Comparison of ENCODE assay signal across 13 cellular contexts in the genomic region with DNA sequence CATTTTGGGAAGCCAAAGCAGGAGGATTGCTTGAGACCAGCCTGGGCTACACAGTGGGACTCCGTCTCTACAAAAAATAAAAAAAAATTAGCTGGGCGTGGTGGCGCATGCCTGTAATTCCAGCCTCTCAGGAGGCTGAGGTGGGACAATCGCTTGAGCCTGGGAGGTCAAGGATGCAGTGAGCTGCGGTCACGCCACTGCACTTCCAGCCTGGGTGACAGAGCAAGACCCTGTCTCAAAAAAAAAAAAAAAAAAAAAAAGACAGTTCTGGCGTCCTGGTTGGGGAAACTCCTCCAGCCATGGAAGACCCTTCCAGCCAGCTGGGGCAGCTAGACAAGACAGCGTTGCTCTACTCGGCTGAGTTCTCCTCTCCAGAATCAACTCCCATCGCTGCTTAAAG. TPM values are rescaled to one million over a fixed set of nuclear protein-coding genes. Genes with fewer than 3 reads are reported as not detected.
DNase-seq lines count a peak whose midpoint lies in the region; ATAC-seq, FAIRE-seq and TF ChIP-seq lines count a peak whose summit lies in the region.
"Had no signal": no experiment of that assay in that cellular context is flagged by ENCODE, and none has a peak within 500 bp of the region (broad histone marks: within the 10 kb centered on the region; RNA-seq: fewer than 3 reads in every experiment).

No MANE protein-coding gene starts in this region.

- peak overlapping the region; percentile 92 for H2BK15ac ChIP-seq in H1 (ENCODE audit: low read length)

- no peak for FAIRE-seq in H1 (lab: Jason Lieb, UNC)
- FAIRE-seq: frontal cortex had no signal

- peaks cover 3% of the 10 kb centered on the region for H3K36me3 Mint-ChIP-seq in neural progenitor cell

- peak overlapping the region; percentile 74; the same call in 1 of the 2 replicates for H2BK5ac ChIP-seq in H1 (ENCODE audit: low read depth, low read length)

- peaks cover 16 to 23% (median 20%) of the 10 kb centered on the region in 11 experiments for H3K9me3 ChIP-seq in BLaER1 treated with 17β-estradiol and CSF1 and Interleukin-3, amounts not matched to agents 10 nM and 100 nM (replicated peaks in 1 of 11)
- peaks cover 21% of the 10 kb centered on the region in 2 experiments for H3K9me3 ChIP-seq in H1 (ENCODE audit: insufficient read depth in 2 of 2, low read depth in 1 of 2, low read length in 1 of 2)
- peaks cover 7% of the 10 kb centered on the region for H3K9me3 ChIP-seq in neural progenitor cell (ENCODE audit: low read depth)

- peak overlapping the region; percentile 74; the same call in 1 of the 2 replicates for H2BK20ac ChIP-seq in H1 (ENCODE audit: low read length)

- H3K4ac ChIP-seq in H1 (replicated peaks; ENCODE audit: insufficient read length, low read depth, low read length), result no peak overlapping the region

- peaks cover 5% of the 10 kb centered on the region for H3K23me2 ChIP-seq in H1 (ENCODE audit: low read depth, low read length)

- ATAC-seq in GM21529 (IDR thresholded peaks at IDR 0.05; ENCODE audit: unreplicated experiment) (no peak), HG02840 (IDR thresholded peaks at IDR 0.05; ENCODE audit: low FRiP score, unreplicated experiment) (no peak)

- peak overlapping the region; percentile 70 for H3K4me3 Mint-ChIP-seq in neural progenitor cell

- peaks cover 32% of the 10 kb centered on the region for H3K4me1 Mint-ChIP-seq in neural progenitor cell

- no peak for TF ChIP-seq EP300 in H1 (IDR thresholded peaks at IDR 0.05; ENCODE audit: borderline replicate concordance in 1 of 2, low read depth in 2 of 2, low read length in 2 of 2)

- H3K9ac ChIP-seq in BLaER1 treated with 17β-estradiol and CSF1 and Interleukin-3, amounts not matched to agents 10 nM and 100 nM, result no peak overlapping the region
- H3K9ac ChIP-seq in KMS-11 (no peak overlapping the region), H1 (replicated peaks in 1 of 4; ENCODE audit: extremely low read depth in 1 of 4, low read depth in 3 of 4, low read length in 3 of 4) (no peak overlapping the region), neural progenitor cell (no peak overlapping the region)

- H3K9me3 Mint-ChIP-seq in neural progenitor cell, result peaks cover 17% of the 10 kb centered on the region

- H3K23ac ChIP-seq in H1 (ENCODE audit: insufficient read length), result no peak overlapping the region

- H3K4me3 ChIP-seq in BLaER1 treated with 17β-estradiol and CSF1 and Interleukin-3, amounts not matched to agents 10 nM and 100 nM, result peak overlapping the region in 3 of 10 experiments; percentile 53 to 66 (median 66); a peak in 3 of 20 replicates
- H3K4me3 ChIP-seq in KMS-11 (IDR thresholded peaks at IDR 0.05; ENCODE audit: insufficient read depth, low read depth, low read length) (no peak overlapping the region), H1 (ENCODE audit: extremely low read depth in 1 of 4, insufficient read depth in 2 of 4, low read depth in 3 of 4, low read length in 4 of 4) (peak overlapping the region in 1 of 4 experiments; percentile 55; a peak in 1 of 8 replicates), neural progenitor cell (no peak overlapping the region)

- no peak overlapping the region for H4K5ac ChIP-seq in H1 (ENCODE audit: insufficient read length, low read depth, low read length)

- H3K79me2 ChIP-seq in KMS-11 (ENCODE audit: insufficient read depth, low read depth) (no peaks in the 10 kb centered on the region), H1 (ENCODE audit: control insufficient read depth in 1 of 2, insufficient read depth in 2 of 2, low read length in 2 of 2) (no peaks in the 10 kb centered on the region), neural progenitor cell (ENCODE audit: low read depth) (no peaks in the 10 kb centered on the region)

- CTCF ChIA-PET in H1 (lab: Charles Lee; ENCODE audit: partially characterized antibody), result interaction anchor here (0.6 to 6.2 kb wide), 24 partner anchors 14 to 649 kb away, joined by 3 to 79 read pairs (median 6); no protein-coding TSS in a partner anchor

- H2BK12ac ChIP-seq in H1 (ENCODE audit: low read depth, low read length), result peak overlapping the region; percentile 86

- POLR2A ChIA-PET in H1 (lab: Charles Lee; ENCODE audit: partially characterized antibody), result interaction anchor here (1.1 to 1.5 kb wide), 2 partner anchors 9 to 16 kb away, joined by 3 to 4 read pairs; no protein-coding TSS in a partner anchor

- H2AFZ ChIP-seq in KMS-11 (ENCODE audit: low read depth) (peak overlapping the region; percentile 96; the same call in 1 of the 2 replicates), H1 (ENCODE audit: low read length) (no peak overlapping the region), neural progenitor cell (replicated peaks) (no peak overlapping the region)

- 0 out of 2 replicates have a peak overlapping the region, but pooled peaks have one; percentile 67 for H2AK5ac ChIP-seq in H1 (ENCODE audit: low read depth, low read length)

- H2BK120ac ChIP-seq in H1 (replicated peaks; ENCODE audit: low read depth, low read length), result no peak overlapping the region

- H3K27me3 Mint-ChIP-seq in neural progenitor cell (ENCODE audit: insufficient read depth, low read depth), result peaks cover 60% of the 10 kb centered on the region

- H3K14ac ChIP-seq in H1 (ENCODE audit: insufficient read length), result no peak overlapping the region

- peaks cover 0 to 12% (median 0%) of the 10 kb centered on the region in 11 experiments; a peak in 1 of 22 replicates for H4K20me1 ChIP-seq in BLaER1 treated with 17β-estradiol and CSF1 and Interleukin-3, amounts not matched to agents 10 nM and 100 nM
- H4K20me1 ChIP-seq in KMS-11 (ENCODE audit: insufficient read depth), result no peaks in the 10 kb centered on the region
- no peaks in the 10 kb centered on the region for H4K20me1 ChIP-seq in H1 (replicated peaks in 1 of 2; ENCODE audit: control insufficient read depth in 1 of 2, insufficient read depth in 2 of 2, low read length in 2 of 2)
- no peaks in the 10 kb centered on the region for H4K20me1 ChIP-seq in neural progenitor cell (ENCODE audit: low read depth)

- no peak overlapping the region for H3K56ac ChIP-seq in H1 (replicated peaks; ENCODE audit: insufficient read length, low read depth, low read length)

- peak overlapping the region; percentile 7 for H4K91ac ChIP-seq in H1 (replicated peaks; ENCODE audit: insufficient read length, low read length)

- H3K36me3 ChIP-seq in BLaER1 treated with 17β-estradiol and CSF1 and Interleukin-3, amounts not matched to agents 10 nM and 100 nM, result no peaks in the 10 kb centered on the region; a peak in 2 of 22 replicates
- H3K36me3 ChIP-seq in KMS-11 (ENCODE audit: insufficient read depth) (no peaks in the 10 kb centered on the region), H1 (ENCODE audit: control insufficient read depth in 2 of 4, insufficient read depth in 4 of 4, low read length in 3 of 4) (no peaks in the 10 kb centered on the region), neural progenitor cell (no peaks in the 10 kb centered on the region)
- H3K36me3 ChIP-seq: brain microvascular endothelial cell had no signal

- peaks cover 26% of the 10 kb centered on the region for H3F3A ChIP-seq in neural progenitor cell (ENCODE audit: low read depth)

- 64% methylated on average over 7 of the region's 10 CpGs; no CpG with 5 or more reads in 1 of the 2 experiments for WGBS in H1 (ENCODE audit: extremely low coverage in 1 of 2, insufficient coverage in 1 of 2, insufficient read length in 1 of 2, insufficient replicate concordance in 2 of 2, low coverage in 1 of 2, low lambda C conversion rate in 2 of 2, missing lambda C conversion rate in 1 of 2), 2 experiments

- H4K8ac ChIP-seq in H1 (ENCODE audit: extremely low read depth, insufficient read depth, low read length), result no peak overlapping the region

- H3K27ac ChIP-seq in BLaER1 treated with 17β-estradiol and CSF1 and Interleukin-3, amounts not matched to agents 10 nM and 100 nM, result no peak overlapping the region
- no peak overlapping the region for H3K27ac ChIP-seq in KMS-11
- no peak overlapping the region for H3K27ac ChIP-seq in H1 (ENCODE audit: low read depth, low read length)
- H3K27ac ChIP-seq in neural progenitor cell, result no peak overlapping the region
- H3K27ac ChIP-seq: brain microvascular endothelial cell had no signal

- H3K4me2 ChIP-seq in BLaER1 treated with 17β-estradiol and CSF1 and Interleukin-3, amounts not matched to agents 10 nM and 100 nM, result peak overlapping the region in 10 of 11 experiments; percentile 87 to 100 (median 96); a peak in 17 of 22 replicates
- H3K4me2 ChIP-seq in KMS-11, result peak overlapping the region; percentile 99; the same call in 1 of the 2 replicates
- H3K4me2 ChIP-seq in H1 (ENCODE audit: insufficient read depth in 1 of 2, low read depth in 2 of 2, low read length in 2 of 2), result peak overlapping the region; percentile 25 to 78; a peak in 3 of 4 replicates
- H3K4me2 ChIP-seq in neural progenitor cell, result peak overlapping the region; percentile 72

- H3K27me3 ChIP-seq in BLaER1 treated with 17β-estradiol and CSF1 and Interleukin-3, amounts not matched to agents 10 nM and 100 nM, result peaks cover 48 to 76% (median 69%) of the 10 kb centered on the region in 11 experiments
- H3K27me3 ChIP-seq in KMS-11 (ENCODE audit: insufficient read depth, low read depth) (0 out of 2 replicates have a peak, but pooled peaks cover 5% of the 10 kb centered on the region), H1 (replicated peaks in 1 of 4; ENCODE audit: control insufficient read depth in 3 of 4, extremely low read depth in 1 of 4, insufficient read depth in 3 of 4, low read length in 3 of 4) (peaks cover 0 to 27% (median 12%) of the 10 kb centered on the region in 4 experiments; a peak in 5 of 7 replicates), neural progenitor cell (peaks cover 21% of the 10 kb centered on the region)

- no peak overlapping the region for H3K27ac Mint-ChIP-seq in neural progenitor cell

- DNase-seq in H1 (ENCODE audit: low read depth in 1 of 2, low spot score in 2 of 2) (no peak), neural progenitor cell (ENCODE audit: low spot score) (no peak), ecto neural progenitor cell (ENCODE audit: low spot score) (no peak), NCI-H187 treated with DMSO at 0.1 percent for 48 hours (lab: John Stamatoyannopoulos, UW) (no peak)
- DNase-seq: activated CD4-positive, alpha-beta T cell treated with anti-CD3 and anti-CD28 coated beads, Interleukin-2, amount 10 ng/mL, durations not matched to agents 7 days and 5 days; NCI-H1436 treated with DMSO at 0.1 percent for 48 hours had no signal

- no peak for TF ChIP-seq POLR2A in H1 (IDR thresholded peaks at IDR 0.05; ENCODE audit: control extremely low read depth in 1 of 2, low read depth in 2 of 2, low read length in 2 of 2)

- H3K4me1 ChIP-seq in BLaER1 treated with 17β-estradiol and CSF1 and Interleukin-3, amounts not matched to agents 10 nM and 100 nM, result peaks cover 0 to 22% (median 9%) of the 10 kb centered on the region in 10 experiments; a peak in 13 of 20 replicates
- H3K4me1 ChIP-seq in KMS-11 (ENCODE audit: low read depth, poor library complexity, severe bottlenecking), result peaks cover 21% of the 10 kb centered on the region
- peaks cover 9 to 23% (median 16%) of the 10 kb centered on the region in 4 experiments for H3K4me1 ChIP-seq in H1 (replicated peaks in 1 of 4; ENCODE audit: control insufficient read depth in 3 of 4, insufficient read depth in 4 of 4, low read length in 3 of 4)
- H3K4me1 ChIP-seq in neural progenitor cell, result peaks cover 28% of the 10 kb centered on the region

- H3K18ac ChIP-seq in H1 (ENCODE audit: extremely low read depth, low read length), result peak overlapping the region; percentile 60; the same call in 1 of the 2 replicates

- TF ChIP-seq RAD21 in H1 (IDR thresholded peaks at IDR 0.05 in 1 of 2, conservative IDR thresholded peaks at IDR 0.05 in 1 of 2; ENCODE audit: low read depth in 2 of 2, low read length in 2 of 2), result no peak

- TF ChIP-seq CTCF in KMS-11 (conservative IDR thresholded peaks at IDR 0.05; ENCODE audit: low read depth, low read length), result no peak
- TF ChIP-seq CTCF in H1 (IDR thresholded peaks at IDR 0.05; ENCODE audit: control extremely low read depth in 1 of 3, insufficient read depth in 1 of 3, low read depth in 1 of 3, low read length in 3 of 3), result no peak
- no peak for TF ChIP-seq CTCF in neural progenitor cell (IDR thresholded peaks at IDR 0.05)

- no peaks in the 10 kb centered on the region for H3K79me1 ChIP-seq in H1 (ENCODE audit: low read depth, low read length)

RNA-seq across cellular contexts. Expression of gene CPN2, which starts 36.5 kb away (rescaled TPM):
- not detected in 2 replicates for total RNA-seq in H1 (2021; fragmentation: NEBNext Ultra II Directional; extraction: Animal tissue kit (Norgen Biotek cat#: 25700))
- polyA plus RNA-seq in H1 (2011; rRNA removed), result 0.03 TPM in 1 of 2 replicates, not detected in the other
- not detected for polyA plus RNA-seq in H1 (2011; cell fraction: cytosol; rRNA removed)
- polyA plus RNA-seq in H1 (2011; cell fraction: nucleus; rRNA removed), result not detected
- 0.12 TPM in 1 of 4 replicates, not detected in the others for polyA plus RNA-seq in H1 (2012, experiment 1 of 2)
- polyA plus RNA-seq in H1 (2012, experiment 2 of 2), result not detected
- polyA plus RNA-seq in H1 (2013, experiment 1 of 2), result 0.02 TPM
- 0.02 TPM for polyA plus RNA-seq in H1 (2013, experiment 2 of 2)
- polyA minus RNA-seq in H1 (2011; rRNA and poly(A)+ RNA removed), result not detected in 2 replicates
- polyA minus RNA-seq in H1 (2011; cell fraction: cytosol; rRNA and poly(A)+ RNA removed), result not detected
- polyA minus RNA-seq in H1 (2011; cell fraction: nucleus; rRNA and poly(A)+ RNA removed), result not detected
- not detected in 2 replicates for total RNA-seq in neural progenitor cell (ENCODE audit: low replicate concordance)
- total RNA-seq: activated CD4-positive, alpha-beta T cell treated with anti-CD3 and anti-CD28 coated beads, Interleukin-2, amount 10 ng/mL, durations not matched to agents 7 days and 5 days; frontal cortex; temporal lobe had no signal

RNA-seq across cellular contexts. Expression of gene LRRC15, which starts 54.9 kb away (rescaled TPM):
- total RNA-seq in H1 (2021; fragmentation: NEBNext Ultra II Directional; extraction: Animal tissue kit (Norgen Biotek cat#: 25700)), result 0.37 and 0.40 TPM in 2 replicates
- 0.15 and 0.17 TPM in 2 replicates for polyA plus RNA-seq in H1 (2011; rRNA removed)
- polyA plus RNA-seq in H1 (2011; cell fraction: cytosol; rRNA removed), result 0.08 TPM
- polyA plus RNA-seq in H1 (2011; cell fraction: nucleus; rRNA removed), result 0.19 TPM
- 0.11 to 0.16 TPM (median 0.16 TPM) in 3 of 4 replicates, not detected in the other for polyA plus RNA-seq in H1 (2012, experiment 1 of 2)
- polyA plus RNA-seq in H1 (2012, experiment 2 of 2), result 0.07 TPM
- polyA plus RNA-seq in H1 (2013, experiment 1 of 2), result 0.34 TPM
- 0.42 TPM for polyA plus RNA-seq in H1 (2013, experiment 2 of 2)
- 0.17 and 0.32 TPM in 2 replicates for polyA minus RNA-seq in H1 (2011; rRNA and poly(A)+ RNA removed)
- polyA minus RNA-seq in H1 (2011; cell fraction: cytosol; rRNA and poly(A)+ RNA removed), result not detected
- 0.10 TPM for polyA minus RNA-seq in H1 (2011; cell fraction: nucleus; rRNA and poly(A)+ RNA removed)
- total RNA-seq in neural progenitor cell (ENCODE audit: low replicate concordance), result not detected in 2 replicates
- total RNA-seq: activated CD4-positive, alpha-beta T cell treated with anti-CD3 and anti-CD28 coated beads, Interleukin-2, amount 10 ng/mL, durations not matched to agents 7 days and 5 days; frontal cortex; temporal lobe had no signal
